Comparison of ENCODE assay signal across 8 cellular contexts in genomic region chr5:86971034-86971511, GRCh38.
DNase-seq lines count a peak whose midpoint lies in the region; ATAC-seq and TF ChIP-seq lines count a peak whose summit lies in the region.

No MANE protein-coding gene starts in this region.

- H3K4me3 Mint-ChIP-seq in glutamatergic neuron (ENCODE audit: unreplicated experiment), result no peak overlapping the region

- peaks cover 3% of the 10 kb centered on the region for H3K4me1 Mint-ChIP-seq in glutamatergic neuron (ENCODE audit: low read depth, unreplicated experiment)

- no peak for TF ChIP-seq CTCF in glutamatergic neuron (IDR thresholded peaks at IDR 0.05; ENCODE audit: partially characterized antibody, unreplicated experiment)

- no peaks in the 10 kb centered on the region for H3K9me3 Mint-ChIP-seq in glutamatergic neuron (ENCODE audit: unreplicated experiment)

- DNase-seq in GM04503 (ENCODE audit: low read depth), result peak; percentile 6
- DNase-seq in SK-MEL-5 (ENCODE audit: low read depth, low spot score), result peak; percentile 62
- peak; percentile 40 for DNase-seq in kidney tubule cell (ENCODE audit: low spot score)
- no peak for DNase-seq in glutamatergic neuron
- no peak for DNase-seq in NCI-H1092 treated with DMSO at 0.1 percent for 48 hours (lab: John Stamatoyannopoulos, UW)
- no peak for DNase-seq in activated CD4-positive, alpha-beta T cell treated with anti-CD3 and anti-CD28 coated beads, Interleukin-2, amount 50 U/mL, for 4 hours
- no peak for DNase-seq in NCI-H446 (lab: John Stamatoyannopoulos, UW)

- H3K27ac Mint-ChIP-seq in glutamatergic neuron (ENCODE audit: unreplicated experiment), result no peak overlapping the region

- H3K36me3 Mint-ChIP-seq in glutamatergic neuron (ENCODE audit: unreplicated experiment), result no peaks in the 10 kb centered on the region

- in situ Hi-C loops in SK-MEL-5 (cut with HindIII; ENCODE audit: low pct_unique_long_range_greater_than_20kb, low sequenced_read_pairs), result no loop called here

- no peaks in the 10 kb centered on the region for H3K27me3 Mint-ChIP-seq in glutamatergic neuron (ENCODE audit: unreplicated experiment)

- peak; percentile 56 for ATAC-seq in HG02610 (IDR thresholded peaks at IDR 0.05; ENCODE audit: unreplicated experiment)

Comparison
In these comparisons a context has a peak if more than half of its experiments do, and no peak if none do; other contexts are left out.
1. DNase-seq: peak in GM04503 (single experiment), SK-MEL-5 (single experiment) and kidney tubule cell (single experiment); none in glutamatergic neuron (single experiment), NCI-H1092 treated with DMSO at 0.1 percent for 48 hours (single experiment), activated CD4-positive, alpha-beta T cell treated with anti-CD3 and anti-CD28 coated beads, Interleukin-2, amount 50 U/mL, for 4 hours (0 of 2) and NCI-H446 (0 of 2).